In genomic region chr11:45089251-45089650, GRCh38 we compare ENCODE assay signal across 9 cellular contexts. TPM values are rescaled to one million over a fixed set of nuclear protein-coding genes. Genes with fewer than 3 reads are reported as not detected.
DNase-seq lines count a peak whose midpoint lies in the region; ATAC-seq and TF ChIP-seq lines count a peak whose summit lies in the region.
"Had no signal": no experiment of that assay in that cellular context is flagged by ENCODE, and none has a peak within 500 bp of the region (broad histone marks: within the 10 kb centered on the region; RNA-seq: fewer than 3 reads in every experiment).

No MANE protein-coding gene starts in this region.

- no peaks in the 10 kb centered on the region for H3K27me3 ChIP-seq in SJSA1 (replicated peaks)
- H3K27me3 ChIP-seq in osteoblast (ENCODE audit: insufficient read depth, low read length), result no peaks in the 10 kb centered on the region

- no peaks in the 10 kb centered on the region for H3K79me2 ChIP-seq in osteoblast (ENCODE audit: insufficient read depth, low read length)

- H3K4me3 Mint-ChIP-seq in activated T-cell treated with anti-CD3 and anti-CD28 coated beads, Interleukin-2, amount 50 U/mL, for 4 hours, result no peak overlapping the region
- H3K4me3 Mint-ChIP-seq: activated T-helper 1 cell treated with anti-CD3 and anti-CD28 coated beads, Interleukin-12 subunit alpha, Interleukin-12 subunit beta, Interleukin-2, Interleukin-4 antibody, amounts not matched to agents 30 ng/mL and 10 ng/mL and 1 ng/mL, durations not matched to agents 14 hours and 24 hours and 36 hours had no signal

- DNase-seq in AG09309 (ENCODE audit: low read depth) (peak; percentile 95), SJSA1 (ENCODE audit: low read depth in 1 of 2, low spot score in 2 of 2) (peak; percentile 62 to 64), fibroblast of peridontal ligament (ENCODE audit: extremely low read depth) (peak; percentile 97), osteoblast (ENCODE audit: insufficient read length, low spot score, missing footprints) (peak; percentile 96), NCI-H2107 treated with DMSO at 0.1 percent for 48 hours (lab: John Stamatoyannopoulos, UW; ENCODE audit: unreplicated experiment) (no peak), NCI-H1930 (lab: John Stamatoyannopoulos, UW) (no peak), NCI-H2171 treated with DMSO at 0.1 percent for 48 hours (lab: John Stamatoyannopoulos, UW) (no peak)
- DNase-seq in activated T-cell treated with anti-CD3 and anti-CD28 coated beads, Interleukin-2, amount 50 U/mL, for 4 hours, result no peak

- peaks cover 28% of the 10 kb centered on the region for H3K4me1 Mint-ChIP-seq in activated T-cell treated with anti-CD3 and anti-CD28 coated beads, Interleukin-2, amount 50 U/mL, for 4 hours (ENCODE audit: low read depth)

- ATAC-seq in activated T-cell treated with anti-CD3 and anti-CD28 coated beads, Interleukin-2, amount 50 U/mL, for 4 hours, result no peak

- H2AFZ ChIP-seq in osteoblast (ENCODE audit: low read length), result peak overlapping the region; percentile 48

- H3K36me3 ChIP-seq in SJSA1, result no peaks in the 10 kb centered on the region
- no peaks in the 10 kb centered on the region for H3K36me3 ChIP-seq in osteoblast (ENCODE audit: insufficient read depth, low read length)

- H3K4me2 ChIP-seq in osteoblast (ENCODE audit: insufficient read depth, low read length), result peak overlapping the region; percentile 60

- no peaks in the 10 kb centered on the region for H4K20me1 ChIP-seq in osteoblast (ENCODE audit: insufficient read depth, low read length)

- no peaks in the 10 kb centered on the region for H3K36me3 Mint-ChIP-seq in activated T-cell treated with anti-CD3 and anti-CD28 coated beads, Interleukin-2, amount 50 U/mL, for 4 hours (ENCODE audit: insufficient read depth)

- peaks cover 77% of the 10 kb centered on the region for H3K4me1 ChIP-seq in SJSA1 (replicated peaks)
- H3K4me1 ChIP-seq in osteoblast (ENCODE audit: insufficient read depth, low read length), result peaks cover 51% of the 10 kb centered on the region

- no peak for TF ChIP-seq CTCF in AG09309 (IDR thresholded peaks at IDR 0.05; ENCODE audit: control insufficient read depth, insufficient read depth, low read depth, low read length, missing control alignments)
- no peak for TF ChIP-seq CTCF in osteoblast (IDR thresholded peaks at IDR 0.05; ENCODE audit: extremely low read depth, low read depth, low read length)

- no peak overlapping the region for H3K27ac ChIP-seq in SJSA1
- peak overlapping the region; percentile 81 for H3K27ac ChIP-seq in osteoblast (ENCODE audit: low read depth, low read length)

- H3K9me3 ChIP-seq in SJSA1 (replicated peaks), result no peaks in the 10 kb centered on the region
- H3K9me3 ChIP-seq in osteoblast (ENCODE audit: low read depth, low read length), result no peaks in the 10 kb centered on the region

- H3K27me3 Mint-ChIP-seq in activated T-cell treated with anti-CD3 and anti-CD28 coated beads, Interleukin-2, amount 50 U/mL, for 4 hours (ENCODE audit: low read depth), result peaks cover 2% of the 10 kb centered on the region

- H3K9me3 Mint-ChIP-seq in activated T-cell treated with anti-CD3 and anti-CD28 coated beads, Interleukin-2, amount 50 U/mL, for 4 hours, result no peaks in the 10 kb centered on the region
- H3K9me3 Mint-ChIP-seq: activated T-helper 1 cell treated with anti-CD3 and anti-CD28 coated beads, Interleukin-12 subunit alpha, Interleukin-12 subunit beta, Interleukin-2, Interleukin-4 antibody, amounts not matched to agents 30 ng/mL and 10 ng/mL and 1 ng/mL, durations not matched to agents 14 hours and 24 hours and 36 hours had no signal

- no peak overlapping the region for H3K4me3 ChIP-seq in AG09309 (ENCODE audit: control insufficient read depth, low read depth, low read length)
- no peak overlapping the region for H3K4me3 ChIP-seq in SJSA1
- H3K4me3 ChIP-seq in osteoblast (ENCODE audit: insufficient read depth, low read length), result no peak overlapping the region

RNA-seq across cellular contexts. Expression of gene PRDM11, which starts 57.2 kb away (rescaled TPM):
- total RNA-seq in SJSA1 (2014; rRNA removed; shearing (Covaris generic)), result 3.4 and 6.7 TPM in 2 replicates
- 5.4 and 6.8 TPM in 2 replicates for total RNA-seq in osteoblast
- 1 to 10 TPM; 6.0 to 8.5 (median 6.8) TPM for total RNA-seq in activated T-cell treated with anti-CD3 and anti-CD28 coated beads, Interleukin-2, amount 50 U/mL, for 4 hours

Comparison
In these comparisons a context has a peak if more than half of its experiments do, and no peak if none do; other contexts are left out.
1. DNase-seq: peak in AG09309 (single experiment), SJSA1 (2 of 2), fibroblast of peridontal ligament (single experiment) and osteoblast (single experiment); none in NCI-H2107 treated with DMSO at 0.1 percent for 48 hours (single experiment), activated T-cell treated with anti-CD3 and anti-CD28 coated beads, Interleukin-2, amount 50 U/mL, for 4 hours (single experiment), NCI-H1930 (0 of 2) and NCI-H2171 treated with DMSO at 0.1 percent for 48 hours (single experiment).